2 cellular contexts compared by ENCODE assay signal in the genomic region with DNA sequence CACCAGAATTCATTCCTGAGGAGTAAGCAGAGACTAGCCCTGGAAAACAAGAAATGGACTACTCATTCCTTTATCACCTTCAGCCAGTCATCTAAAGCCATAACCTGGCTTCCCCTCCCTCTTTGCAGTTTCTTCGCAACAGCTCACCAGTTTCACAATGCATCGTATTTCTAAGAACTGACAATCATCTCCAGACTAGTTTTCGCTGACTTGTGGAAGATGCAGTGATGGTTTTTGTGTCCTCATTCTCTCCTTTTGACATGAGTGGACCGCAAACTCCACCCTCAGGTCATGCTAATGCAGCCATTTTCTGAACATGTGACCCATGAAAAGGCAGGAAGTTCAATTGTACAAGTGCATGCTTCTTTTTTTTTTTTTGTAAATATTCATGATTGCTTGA.
TF ChIP-seq lines count a peak whose summit lies in the region.

No MANE protein-coding gene starts in this region.

TF ChIP-seq in HCT116, 20 proteins besides CTCF, POLR2A, EP300 and RAD21 (continued from another document):
- TF ChIP-seq, protein P1, sequence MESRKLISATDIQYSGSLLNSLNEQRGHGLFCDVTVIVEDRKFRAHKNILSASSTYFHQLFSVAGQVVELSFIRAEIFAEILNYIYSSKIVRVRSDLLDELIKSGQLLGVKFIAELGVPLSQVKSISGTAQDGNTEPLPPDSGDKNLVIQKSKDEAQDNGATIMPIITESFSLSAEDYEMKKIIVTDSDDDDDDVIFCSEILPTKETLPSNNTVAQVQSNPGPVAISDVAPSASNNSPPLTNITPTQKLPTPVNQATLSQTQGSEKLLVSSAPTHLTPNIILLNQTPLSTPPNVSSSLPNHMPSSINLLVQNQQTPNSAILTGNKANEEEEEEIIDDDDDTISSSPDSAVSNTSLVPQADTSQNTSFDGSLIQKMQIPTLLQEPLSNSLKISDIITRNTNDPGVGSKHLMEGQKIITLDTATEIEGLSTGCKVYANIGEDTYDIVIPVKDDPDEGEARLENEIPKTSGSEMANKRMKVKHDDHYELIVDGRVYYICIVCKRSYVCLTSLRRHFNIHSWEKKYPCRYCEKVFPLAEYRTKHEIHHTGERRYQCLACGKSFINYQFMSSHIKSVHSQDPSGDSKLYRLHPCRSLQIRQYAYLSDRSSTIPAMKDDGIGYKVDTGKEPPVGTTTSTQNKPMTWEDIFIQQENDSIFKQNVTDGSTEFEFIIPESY (IDR thresholded peaks at IDR 0.05; ENCODE audit: extremely low read depth, insufficient replicate concordance, low read length), result no peak
- no peak for TF ChIP-seq EZH2phosphoT487 (IDR thresholded peaks at IDR 0.05; ENCODE audit: borderline replicate concordance)
- TF ChIP-seq ZFX (IDR thresholded peaks at IDR 0.05), result no peak
- TF ChIP-seq, protein P2, sequence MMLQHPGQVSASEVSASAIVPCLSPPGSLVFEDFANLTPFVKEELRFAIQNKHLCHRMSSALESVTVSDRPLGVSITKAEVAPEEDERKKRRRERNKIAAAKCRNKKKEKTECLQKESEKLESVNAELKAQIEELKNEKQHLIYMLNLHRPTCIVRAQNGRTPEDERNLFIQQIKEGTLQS (IDR thresholded peaks at IDR 0.05), result no peak
- TF ChIP-seq EGR1 (IDR thresholded peaks at IDR 0.05; ENCODE audit: low read depth), result no peak

TF ChIP-seq in GM12878, 131 proteins besides CTCF, POLR2A, EP300 and RAD21 (continued from another document):
- TF ChIP-seq, protein P3, sequence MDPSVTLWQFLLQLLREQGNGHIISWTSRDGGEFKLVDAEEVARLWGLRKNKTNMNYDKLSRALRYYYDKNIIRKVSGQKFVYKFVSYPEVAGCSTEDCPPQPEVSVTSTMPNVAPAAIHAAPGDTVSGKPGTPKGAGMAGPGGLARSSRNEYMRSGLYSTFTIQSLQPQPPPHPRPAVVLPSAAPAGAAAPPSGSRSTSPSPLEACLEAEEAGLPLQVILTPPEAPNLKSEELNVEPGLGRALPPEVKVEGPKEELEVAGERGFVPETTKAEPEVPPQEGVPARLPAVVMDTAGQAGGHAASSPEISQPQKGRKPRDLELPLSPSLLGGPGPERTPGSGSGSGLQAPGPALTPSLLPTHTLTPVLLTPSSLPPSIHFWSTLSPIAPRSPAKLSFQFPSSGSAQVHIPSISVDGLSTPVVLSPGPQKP (IDR thresholded peaks at IDR 0.05; ENCODE audit: low read depth, low read length), result no peak
- TF ChIP-seq CBFB (IDR thresholded peaks at IDR 0.05; ENCODE audit: low read depth), result no peak
- TF ChIP-seq, protein P4, sequence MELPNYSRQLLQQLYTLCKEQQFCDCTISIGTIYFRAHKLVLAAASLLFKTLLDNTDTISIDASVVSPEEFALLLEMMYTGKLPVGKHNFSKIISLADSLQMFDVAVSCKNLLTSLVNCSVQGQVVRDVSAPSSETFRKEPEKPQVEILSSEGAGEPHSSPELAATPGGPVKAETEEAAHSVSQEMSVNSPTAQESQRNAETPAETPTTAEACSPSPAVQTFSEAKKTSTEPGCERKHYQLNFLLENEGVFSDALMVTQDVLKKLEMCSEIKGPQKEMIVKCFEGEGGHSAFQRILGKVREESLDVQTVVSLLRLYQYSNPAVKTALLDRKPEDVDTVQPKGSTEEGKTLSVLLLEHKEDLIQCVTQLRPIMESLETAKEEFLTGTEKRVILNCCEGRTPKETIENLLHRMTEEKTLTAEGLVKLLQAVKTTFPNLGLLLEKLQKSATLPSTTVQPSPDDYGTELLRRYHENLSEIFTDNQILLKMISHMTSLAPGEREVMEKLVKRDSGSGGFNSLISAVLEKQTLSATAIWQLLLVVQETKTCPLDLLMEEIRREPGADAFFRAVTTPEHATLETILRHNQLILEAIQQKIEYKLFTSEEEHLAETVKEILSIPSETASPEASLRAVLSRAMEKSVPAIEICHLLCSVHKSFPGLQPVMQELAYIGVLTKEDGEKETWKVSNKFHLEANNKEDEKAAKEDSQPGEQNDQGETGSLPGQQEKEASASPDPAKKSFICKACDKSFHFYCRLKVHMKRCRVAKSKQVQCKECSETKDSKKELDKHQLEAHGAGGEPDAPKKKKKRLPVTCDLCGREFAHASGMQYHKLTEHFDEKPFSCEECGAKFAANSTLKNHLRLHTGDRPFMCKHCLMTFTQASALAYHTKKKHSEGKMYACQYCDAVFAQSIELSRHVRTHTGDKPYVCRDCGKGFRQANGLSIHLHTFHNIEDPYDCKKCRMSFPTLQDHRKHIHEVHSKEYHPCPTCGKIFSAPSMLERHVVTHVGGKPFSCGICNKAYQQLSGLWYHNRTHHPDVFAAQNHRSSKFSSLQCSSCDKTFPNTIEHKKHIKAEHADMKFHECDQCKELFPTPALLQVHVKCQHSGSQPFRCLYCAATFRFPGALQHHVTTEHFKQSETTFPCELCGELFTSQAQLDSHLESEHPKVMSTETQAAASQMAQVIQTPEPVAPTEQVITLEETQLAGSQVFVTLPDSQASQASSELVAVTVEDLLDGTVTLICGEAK (IDR thresholded peaks at IDR 0.05; ENCODE audit: borderline replicate concordance), result no peak
